Comparison of ENCODE assay signal across 14 cellular contexts in the genomic region with DNA sequence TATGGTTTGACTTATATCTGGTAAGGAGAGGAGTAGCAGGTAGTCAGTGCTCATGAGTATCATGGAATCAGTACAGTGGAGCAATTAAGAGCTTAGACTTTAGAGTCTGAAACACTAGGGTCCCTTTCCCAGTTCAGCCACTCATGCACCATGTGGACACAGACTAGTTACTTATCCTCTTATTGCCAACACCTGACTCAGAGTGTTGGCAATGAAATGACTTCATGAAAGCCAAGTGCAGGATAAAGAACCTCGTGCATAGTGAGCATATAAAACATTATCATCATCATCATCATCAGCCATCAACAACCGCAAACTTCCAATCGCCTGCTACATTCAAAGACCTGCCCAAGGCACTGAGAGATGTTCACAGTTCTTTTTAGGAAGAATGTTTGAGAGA.
DNase-seq lines count a peak whose midpoint lies in the region; ATAC-seq and TF ChIP-seq lines count a peak whose summit lies in the region.
"Had no signal": no experiment of that assay in that cellular context is flagged by ENCODE, and none has a peak within 500 bp of the region (broad histone marks: within the 10 kb centered on the region; RNA-seq: fewer than 3 reads in every experiment).

No MANE protein-coding gene starts in this region.

- intact Hi-C loops in esophagus muscularis mucosa (cut with DNase I): no loop called here

- H3K4me3 ChIP-seq in MG63 (no peak overlapping the region), SJSA1 (no peak overlapping the region), esophagus muscularis mucosa (no peak overlapping the region)

- no peak overlapping the region for H3K4me3 Mint-ChIP-seq in osteocyte (ENCODE audit: unreplicated experiment)

- TF ChIP-seq POLR2A in esophagus muscularis mucosa (IDR thresholded peaks at IDR 0.05; ENCODE audit: low read depth): no peak
- TF ChIP-seq POLR2A in GM18505 (IDR thresholded peaks at IDR 0.05; ENCODE audit: borderline replicate concordance, extremely low read depth, insufficient read depth, insufficient read length): no peak

- ATAC-seq in GM18505 (IDR thresholded peaks at IDR 0.05; ENCODE audit: unreplicated experiment): no peak
- ATAC-seq: Panc1 had no signal

- no peaks in the 10 kb centered on the region for H3K9me3 Mint-ChIP-seq in osteocyte (ENCODE audit: unreplicated experiment)

- H3K4me1 ChIP-seq in SJSA1 (replicated peaks): peaks cover 34% of the 10 kb centered on the region
- peaks cover 0 to 3% (median 0%) of the 10 kb centered on the region in 4 donors for H3K4me1 ChIP-seq in esophagus muscularis mucosa

- H3K27ac ChIP-seq in SJSA1: peak overlapping the region; percentile 84
- no peak overlapping the region for H3K27ac ChIP-seq in esophagus muscularis mucosa (replicated peaks in 1 of 4)

- no peak overlapping the region for H3K27ac Mint-ChIP-seq in osteocyte (ENCODE audit: unreplicated experiment)

- H3K9me3 ChIP-seq in MG63 (no peaks in the 10 kb centered on the region; the same call in 1 of the 2 replicates), SJSA1 (replicated peaks) (no peaks in the 10 kb centered on the region), esophagus muscularis mucosa (no peaks in the 10 kb centered on the region)

- peaks cover 32% of the 10 kb centered on the region for H3K4me1 Mint-ChIP-seq in osteocyte (ENCODE audit: unreplicated experiment)

- no peaks in the 10 kb centered on the region for H3K36me3 Mint-ChIP-seq in osteocyte (ENCODE audit: unreplicated experiment)

- peak; percentile 57 for DNase-seq in MG63
- no peak for DNase-seq in SJSA1 (ENCODE audit: low read depth in 1 of 2, low spot score in 2 of 2)
- peak; percentile 53 for DNase-seq in esophagus muscularis mucosa (ENCODE audit: extremely low spot score)
- peak; percentile 3 for DNase-seq in osteocyte (ENCODE audit: extremely low spot score, unreplicated experiment)
- no peak for DNase-seq in NCI-H524 (lab: John Stamatoyannopoulos, UW)
- no peak for DNase-seq in stimulated activated CD4-positive, alpha-beta T cell treated with anti-CD3 and anti-CD28 coated beads, Interleukin-12 subunit alpha, Interleukin-12 subunit beta, amount 100 ng/mL, for 4 hours
- DNase-seq: AML-193, NCI-H1048, NCI-H146, NCI-H2081 treated with DMSO at 0.1 percent for 48 hours, NCI-H226, SHP77 had no signal

- 66% methylated on average over 3 of the region's 3 CpGs for WGBS in esophagus muscularis mucosa

- TF ChIP-seq EP300 in esophagus muscularis mucosa (IDR thresholded peaks at IDR 0.05): no peak

- TF ChIP-seq CTCF in esophagus muscularis mucosa (IDR thresholded peaks at IDR 0.05) (no peak), osteocyte (IDR thresholded peaks at IDR 0.05) (no peak)

- no peaks in the 10 kb centered on the region for H3K27me3 ChIP-seq in MG63
- no peaks in the 10 kb centered on the region for H3K27me3 ChIP-seq in SJSA1 (replicated peaks)
- no peaks in the 10 kb centered on the region for H3K27me3 ChIP-seq in esophagus muscularis mucosa

- H3K27me3 Mint-ChIP-seq in osteocyte (ENCODE audit: unreplicated experiment): no peaks in the 10 kb centered on the region

- H3K36me3 ChIP-seq in MG63 (no peaks in the 10 kb centered on the region), SJSA1 (no peaks in the 10 kb centered on the region), esophagus muscularis mucosa (no peaks in the 10 kb centered on the region)

Comparison
In these comparisons a context has a peak if more than half of its experiments do, and no peak if none do; other contexts are left out.
1. DNase-seq: peak in MG63 (single experiment), esophagus muscularis mucosa (single experiment) and osteocyte (single experiment); none in SJSA1 (0 of 2), NCI-H524 (0 of 2) and stimulated activated CD4-positive, alpha-beta T cell treated with anti-CD3 and anti-CD28 coated beads, Interleukin-12 subunit alpha, Interleukin-12 subunit beta, amount 100 ng/mL, for 4 hours (single experiment).